ENCODE assay signal across 9 cellular contexts in the genomic region with DNA sequence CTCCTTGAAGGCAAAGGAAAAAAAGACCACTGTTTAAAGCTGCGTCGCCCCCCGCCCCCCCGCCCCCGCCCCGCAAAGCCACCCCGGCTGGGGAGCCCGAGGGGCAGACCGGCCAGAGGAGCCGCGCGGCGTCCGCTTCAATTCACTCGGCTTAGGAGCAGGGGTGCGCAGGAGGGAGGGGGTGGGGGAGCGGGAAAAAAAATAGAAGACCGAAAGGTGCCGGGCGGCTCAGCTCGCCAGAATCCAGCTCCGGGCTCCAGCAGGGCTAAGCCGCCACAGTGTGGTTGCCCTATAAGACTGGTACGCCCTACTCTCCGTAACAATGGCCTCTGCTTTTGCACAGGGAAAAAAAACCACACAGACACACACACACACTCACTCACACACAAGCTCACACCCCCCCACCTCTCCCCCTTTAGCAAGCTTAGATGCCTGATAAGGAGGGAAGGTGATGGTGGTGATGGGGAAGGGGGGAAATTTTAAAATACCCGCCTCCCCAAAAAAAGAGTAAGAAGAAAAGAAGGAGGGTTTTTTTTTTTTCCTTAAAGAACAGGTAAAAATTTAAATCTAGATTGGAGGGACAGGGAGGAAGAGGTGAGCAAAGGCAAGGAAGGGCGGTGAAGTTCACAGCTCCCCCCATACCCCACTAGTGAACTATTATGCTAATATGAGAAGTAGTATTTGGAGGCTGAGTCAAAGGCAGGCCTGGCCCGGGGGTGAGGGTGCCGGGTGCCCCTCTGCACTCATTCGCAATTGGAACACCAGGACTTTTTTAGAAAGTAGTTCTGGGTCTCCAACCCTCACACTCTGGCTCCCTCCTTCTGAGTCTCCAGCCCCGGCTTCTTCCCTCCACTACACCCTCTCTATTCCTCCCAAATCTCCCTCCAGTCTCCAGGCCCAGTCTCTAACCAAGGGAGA. TPM values are rescaled to one million over a fixed set of nuclear protein-coding genes. Genes with fewer than 3 reads are reported as not detected.
DNase-seq lines count a peak whose midpoint lies in the region; ATAC-seq, FAIRE-seq and TF ChIP-seq lines count a peak whose summit lies in the region.
"Had no signal": no experiment of that assay in that cellular context is flagged by ENCODE, and none has a peak within 500 bp of the region (broad histone marks: within the 10 kb centered on the region; RNA-seq: fewer than 3 reads in every experiment).

No MANE protein-coding gene starts in this region.

- peaks cover 5% of the 10 kb centered on the region for H3K4me1 Mint-ChIP-seq in CD4-positive, alpha-beta T cell (ENCODE audit: low read depth)
- peaks cover 8% of the 10 kb centered on the region for H3K4me1 Mint-ChIP-seq in central memory CD8-positive, alpha-beta T cell
- H3K4me1 Mint-ChIP-seq in naive thymus-derived CD8-positive, alpha-beta T cell: peaks cover 6 to 20% (median 8%) of the 10 kb centered on the region in 4 donors

- H3K27me3 Mint-ChIP-seq in CD4-positive, alpha-beta T cell: peaks cover 74% of the 10 kb centered on the region
- H3K27me3 Mint-ChIP-seq in central memory CD8-positive, alpha-beta T cell: no peaks in the 10 kb centered on the region
- peaks cover 8 to 68% (median 22%) of the 10 kb centered on the region in 5 donors for H3K27me3 Mint-ChIP-seq in naive thymus-derived CD8-positive, alpha-beta T cell

- no peaks in the 10 kb centered on the region for H3K36me3 Mint-ChIP-seq in CD4-positive, alpha-beta T cell (ENCODE audit: low read depth)
- H3K36me3 Mint-ChIP-seq in central memory CD8-positive, alpha-beta T cell (ENCODE audit: insufficient read depth): peaks cover 10% of the 10 kb centered on the region
- no peaks in the 10 kb centered on the region for H3K36me3 Mint-ChIP-seq in naive thymus-derived CD8-positive, alpha-beta T cell

- peak overlapping the region; percentile 31 for H3K4me3 Mint-ChIP-seq in CD4-positive, alpha-beta T cell
- peak overlapping the region; percentile 51 for H3K4me3 Mint-ChIP-seq in central memory CD8-positive, alpha-beta T cell
- peak overlapping the region; percentile 82 to 97 (median 92) for H3K4me3 Mint-ChIP-seq in naive thymus-derived CD8-positive, alpha-beta T cell

- peak; percentile 44 for ATAC-seq in CD4-positive, alpha-beta T cell (ENCODE audit: poor library complexity)
- no peak for ATAC-seq in central memory CD8-positive, alpha-beta T cell (replicated peaks; ENCODE audit: extremely low read depth, poor library complexity, severe bottlenecking)
- peak; percentile 73 to 81 for ATAC-seq in naive thymus-derived CD8-positive, alpha-beta T cell

- H3K27me3 ChIP-seq in CD4-positive, alpha-beta T cell (ENCODE audit: control insufficient read depth, insufficient read depth, low read length): peaks cover 6% of the 10 kb centered on the region

- no peak for TF ChIP-seq CTCF in CD4-positive, alpha-beta T cell (IDR thresholded peaks at IDR 0.05)
- TF ChIP-seq CTCF in D721Med (IDR thresholded peaks at IDR 0.05; ENCODE audit: insufficient read depth, missing control alignments): no peak

- POLR2A ChIA-PET in CD4-positive, alpha-beta T cell (lab: Charles Lee): interaction anchor here (1.3 kb wide), 1 partner anchor 9 kb away, joined by 7 read pairs; no protein-coding TSS in a partner anchor
- POLR2A ChIA-PET in naive thymus-derived CD8-positive, alpha-beta T cell (lab: Charles Lee): interaction anchor here (0.6 to 2.2 kb wide), 9 partner anchors 9 to 298 kb away, joined by 3 to 12 read pairs (median 4); partner anchors contain the start of gene HOXB5

- H3K27ac ChIP-seq in CD4-positive, alpha-beta T cell (ENCODE audit: low read depth, low read length): no peak overlapping the region

- H3K27ac Mint-ChIP-seq in CD4-positive, alpha-beta T cell: no peak overlapping the region
- no peak overlapping the region for H3K27ac Mint-ChIP-seq in central memory CD8-positive, alpha-beta T cell (ENCODE audit: low read depth)
- H3K27ac Mint-ChIP-seq in naive thymus-derived CD8-positive, alpha-beta T cell: peak overlapping the region in 7 of 10 donors; percentile 35 to 96 (median 51)

- H3K9me3 ChIP-seq in CD4-positive, alpha-beta T cell (ENCODE audit: control insufficient read depth, low read length): no peaks in the 10 kb centered on the region

- no peak for FAIRE-seq in D721Med (lab: Jason Lieb, UNC)
- FAIRE-seq: GM18507 had no signal

- intact Hi-C loops in CD4-positive, alpha-beta T cell (cut with DNase I, micrococcal nuclease): no loop called here

- CTCF ChIA-PET in CD4-positive, alpha-beta T cell (lab: Charles Lee): interaction anchor here (0.9 kb wide), 1 partner anchor 63 kb away, joined by 3 read pairs; no protein-coding TSS in a partner anchor

- H3K9me3 Mint-ChIP-seq in CD4-positive, alpha-beta T cell: no peaks in the 10 kb centered on the region
- no peaks in the 10 kb centered on the region for H3K9me3 Mint-ChIP-seq in central memory CD8-positive, alpha-beta T cell
- H3K9me3 Mint-ChIP-seq in naive thymus-derived CD8-positive, alpha-beta T cell: no peaks in the 10 kb centered on the region

- no peak for DNase-seq in CD4-positive, alpha-beta T cell
- DNase-seq in NCI-H2029 (lab: John Stamatoyannopoulos, UW): peak; percentile 56
- DNase-seq in central memory CD8-positive, alpha-beta T cell (ENCODE audit: low spot score in 2 of 2): no peak
- no peak for DNase-seq in naive thymus-derived CD8-positive, alpha-beta T cell
- DNase-seq in EL: no peak
- DNase-seq in D721Med (ENCODE audit: insufficient read length, low spot score): no peak
- no peak for DNase-seq in HK-2 (ENCODE audit: unreplicated experiment)
- no peak for DNase-seq in NOMO-1 treated with DMSO at 0.1 percent for 48 hours (lab: John Stamatoyannopoulos, UW; ENCODE audit: unreplicated experiment)

RNA-seq across cellular contexts. Expression of gene HOXB2, which starts 11.0 kb away (rescaled TPM):
- 1 to 10 TPM; 4.8 to 4.9 TPM for total RNA-seq in CD4-positive, alpha-beta T cell
- 10 to 100 TPM; 31.9 to 32.4 TPM for total RNA-seq in naive thymus-derived CD8-positive, alpha-beta T cell
- polyA plus RNA-seq in naive thymus-derived CD8-positive, alpha-beta T cell: 10 to 100 TPM in 1 of 3 donors, 1 to 10 TPM in 2; 7.6 to 16.4 (median 8.2) TPM

RNA-seq across cellular contexts. Expression of gene HOXB4, which starts 22.3 kb away (rescaled TPM):
- under 1 TPM; 0.16 to 0.17 TPM for total RNA-seq in CD4-positive, alpha-beta T cell
- 1 to 10 TPM; 1.8 to 2.3 TPM for total RNA-seq in naive thymus-derived CD8-positive, alpha-beta T cell
- under 1 TPM in 2 of 3 donors, not detected in 1; 0.06 TPM for polyA plus RNA-seq in naive thymus-derived CD8-positive, alpha-beta T cell

RNA-seq across cellular contexts. Expression of gene HOXB1, which starts 25.1 kb away (rescaled TPM):
- not detected for total RNA-seq in CD4-positive, alpha-beta T cell
- not detected for total RNA-seq in naive thymus-derived CD8-positive, alpha-beta T cell
- polyA plus RNA-seq in naive thymus-derived CD8-positive, alpha-beta T cell: not detected

RNA-seq across cellular contexts. Expression of gene HOXB3, which starts 34.2 kb away (rescaled TPM):
- under 1 TPM; 0.25 to 0.36 TPM for total RNA-seq in CD4-positive, alpha-beta T cell
- total RNA-seq in naive thymus-derived CD8-positive, alpha-beta T cell: 1 to 10 TPM; 7.2 to 8.1 TPM
- under 1 TPM in 1 of 3 donors, not detected in 2; 0.19 TPM for polyA plus RNA-seq in naive thymus-derived CD8-positive, alpha-beta T cell

RNA-seq across cellular contexts. Expression of gene HOXB5, which starts 37.7 kb away (rescaled TPM):
- not detected for total RNA-seq in CD4-positive, alpha-beta T cell
- total RNA-seq in naive thymus-derived CD8-positive, alpha-beta T cell: not detected
- not detected for polyA plus RNA-seq in naive thymus-derived CD8-positive, alpha-beta T cell

Comparison
In these comparisons a context has a peak if more than half of its experiments do, and no peak if none do; other contexts are left out.
1. H3K27ac Mint-ChIP-seq: peak in naive thymus-derived CD8-positive, alpha-beta T cell (7 of 10); none in CD4-positive, alpha-beta T cell (single experiment) and central memory CD8-positive, alpha-beta T cell (single experiment).
2. H3K4me3 Mint-ChIP-seq: peak in every context shown above with its lines; median percentile 92 in naive thymus-derived CD8-positive, alpha-beta T cell; 51 in central memory CD8-positive, alpha-beta T cell; 31 in CD4-positive, alpha-beta T cell.
3. RNA of gene HOXB2, which starts 11.0 kb away (total RNA-seq): 31.9 to 32.4 TPM in naive thymus-derived CD8-positive, alpha-beta T cell; 4.8 to 4.9 TPM in CD4-positive, alpha-beta T cell; every median in the first group is over 4 times any median in the second.